Comparison of ENCODE assay signal across 8 cellular contexts in the genomic region with DNA sequence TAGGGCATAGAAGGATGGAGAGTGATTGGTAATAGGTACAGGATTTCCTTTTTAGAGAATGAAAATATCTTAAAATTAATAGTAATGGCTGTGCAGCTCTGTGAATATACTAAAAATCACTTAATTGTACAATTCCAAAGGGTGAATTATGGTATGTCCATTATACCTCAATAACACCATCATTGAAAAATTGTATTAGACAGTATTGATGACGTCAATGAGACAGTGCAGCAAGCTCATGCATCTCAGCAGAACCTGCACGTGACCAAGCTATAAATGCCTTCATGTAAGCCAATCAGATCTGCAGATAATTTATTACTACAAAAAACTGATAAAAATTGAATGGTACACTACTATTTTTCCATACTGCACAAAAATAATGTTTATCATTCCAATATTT.
"Had no signal": no experiment of that assay in that cellular context is flagged by ENCODE, and none has a peak within 500 bp of the region (broad histone marks: within the 10 kb centered on the region; RNA-seq: fewer than 3 reads in every experiment).

No MANE protein-coding gene starts in this region.

- DNase-seq: GDM1, GF-D8 had no signal

- FAIRE-seq: G401.6, GM12878, GM12891, GM12892, GM18507, GM19239 had no signal

- ATAC-seq: GM12878 had no signal

- H3K4me3 ChIP-seq: GM12878 had no signal
